24 cellular contexts compared by ENCODE assay signal in genomic region chr3:119658994-119659393, GRCh38. TPM values are rescaled to one million over a fixed set of nuclear protein-coding genes. Genes with fewer than 3 reads are reported as not detected.
"Had no signal": no experiment of that assay in that cellular context is flagged by ENCODE, and none has a peak within 500 bp of the region (broad histone marks: within the 10 kb centered on the region; RNA-seq: fewer than 3 reads in every experiment).

No MANE protein-coding gene starts in this region.

- H3K4me3 ChIP-seq: body of pancreas, left lung, suprapubic skin had no signal

- H3K27me3 ChIP-seq: body of pancreas, left lung, neutrophil, suprapubic skin, vagina had no signal

- ATAC-seq: activated naive CD8-positive, alpha-beta T cell treated with anti-CD3 and anti-CD28 coated beads, Interleukin-2, amount 50 U/mL, for 24 hours; body of pancreas; T-cell had no signal

- H3K9me3 ChIP-seq: body of pancreas, left lung, neutrophil, suprapubic skin, vagina had no signal

- H3K9me3 Mint-ChIP-seq: activated naive CD8-positive, alpha-beta T cell treated with anti-CD3 and anti-CD28 coated beads, Interleukin-2, amount 50 U/mL, for 24 hours; activated T-helper 1 cell treated with anti-CD3 and anti-CD28 coated beads, Interleukin-12 subunit alpha, Interleukin-12 subunit beta, Interleukin-2, Interleukin-4 antibody, amounts not matched to agents 30 ng/mL and 10 ng/mL and 1 ng/mL, durations not matched to agents 14 hours and 24 hours and 36 hours; immature natural killer cell; nephron; stimulated activated naive CD8-positive, alpha-beta T cell treated with anti-CD3 and anti-CD28 coated beads, Interleukin-15, Interleukin-2, amounts not matched to agents 100 ng/mL and 50 ng/mL, for 24 hours; T-cell; type B pancreatic cell had no signal

- H3K4me3 Mint-ChIP-seq: activated CD8-positive, alpha-beta T cell treated with anti-CD3 and anti-CD28 coated beads, Interleukin-2, amount 10 ng/mL, durations not matched to agents 7 days and 5 days; activated naive CD8-positive, alpha-beta T cell treated with anti-CD3 and anti-CD28 coated beads, Interleukin-2, amount 50 U/mL, for 24 hours; activated T-helper 1 cell treated with anti-CD3 and anti-CD28 coated beads, Interleukin-12 subunit alpha, Interleukin-12 subunit beta, Interleukin-2, Interleukin-4 antibody, amounts not matched to agents 30 ng/mL and 10 ng/mL and 1 ng/mL, durations not matched to agents 14 hours and 24 hours and 36 hours; immature natural killer cell; nephron; stimulated activated naive CD8-positive, alpha-beta T cell treated with anti-CD3 and anti-CD28 coated beads, Interleukin-15, Interleukin-2, amounts not matched to agents 100 ng/mL and 50 ng/mL, for 24 hours; T-cell; type B pancreatic cell had no signal

- H3K4me1 Mint-ChIP-seq: activated naive CD8-positive, alpha-beta T cell treated with anti-CD3 and anti-CD28 coated beads, Interleukin-2, amount 50 U/mL, for 24 hours; immature natural killer cell; T-cell had no signal

- DNase-seq: activated CD4-positive, alpha-beta T cell treated with anti-CD3 and anti-CD28 coated beads for 1 hour; activated CD4-positive, alpha-beta T cell treated with anti-CD3 and anti-CD28 coated beads, Interleukin-2, amount 50 U/mL, for 1 hour; activated CD8-positive, alpha-beta T cell treated with anti-CD3 and anti-CD28 coated beads, Interleukin-2, amount 10 ng/mL, durations not matched to agents 7 days and 5 days; activated gamma-delta T cell; activated naive CD4-positive, alpha-beta T cell treated with anti-CD3 and anti-CD28 coated beads, Interleukin-2, amount 50 U/mL, for 16 hours; activated naive CD8-positive, alpha-beta T cell treated with anti-CD3 and anti-CD28 coated beads, Interleukin-2, amount 50 U/mL, for 24 hours; anterior cingulate cortex; body of pancreas; caudate nucleus; immature natural killer cell; left lung; mammary epithelial cell; midbrain; posterior cingulate gyrus; retina; stimulated activated CD4-positive, alpha-beta T cell treated with anti-CD3 and anti-CD28 coated beads, Interleukin-1b, Interleukin-23, amount 100 ng/mL, for 48 hours; T-cell had no signal

- H3K36me3 ChIP-seq: left lung, neutrophil, suprapubic skin, vagina had no signal

- H3K27me3 Mint-ChIP-seq: activated naive CD8-positive, alpha-beta T cell treated with anti-CD3 and anti-CD28 coated beads, Interleukin-2, amount 50 U/mL, for 24 hours; stimulated activated naive CD8-positive, alpha-beta T cell treated with anti-CD3 and anti-CD28 coated beads, Interleukin-15, Interleukin-2, amounts not matched to agents 100 ng/mL and 50 ng/mL, for 24 hours; T-cell; type B pancreatic cell had no signal

- H3K27ac ChIP-seq: body of pancreas, left lung, neutrophil, suprapubic skin, vagina had no signal

- H3K27ac Mint-ChIP-seq: activated CD8-positive, alpha-beta T cell treated with anti-CD3 and anti-CD28 coated beads, Interleukin-2, amount 10 ng/mL, durations not matched to agents 7 days and 5 days; activated naive CD8-positive, alpha-beta T cell treated with anti-CD3 and anti-CD28 coated beads, Interleukin-2, amount 50 U/mL, for 24 hours; activated T-helper 1 cell treated with anti-CD3 and anti-CD28 coated beads, Interleukin-12 subunit alpha, Interleukin-12 subunit beta, Interleukin-2, Interleukin-4 antibody, amounts not matched to agents 30 ng/mL and 10 ng/mL and 1 ng/mL, durations not matched to agents 14 hours and 24 hours and 36 hours; immature natural killer cell; stimulated activated naive CD8-positive, alpha-beta T cell treated with anti-CD3 and anti-CD28 coated beads, Interleukin-15, Interleukin-2, amounts not matched to agents 100 ng/mL and 50 ng/mL, for 24 hours; T-cell; type B pancreatic cell had no signal

RNA-seq across cellular contexts. Expression of gene CFAP91, which starts 43.8 kb away (rescaled TPM):
- total RNA-seq: activated CD8-positive, alpha-beta T cell treated with anti-CD3 and anti-CD28 coated beads, Interleukin-2, amount 10 ng/mL, durations not matched to agents 7 days and 5 days; activated T-helper 1 cell treated with anti-CD3 and anti-CD28 coated beads, Interleukin-12 subunit alpha, Interleukin-12 subunit beta, Interleukin-2, Interleukin-4 antibody, amounts not matched to agents 30 ng/mL and 10 ng/mL and 1 ng/mL, durations not matched to agents 14 hours and 24 hours and 36 hours had no signal
